In genomic region chr19:35341565-35342225, GRCh38 we compare ENCODE assay signal across 18 cellular contexts. TPM values are rescaled to one million over a fixed set of nuclear protein-coding genes. Genes with fewer than 3 reads are reported as not detected.
"Had no signal": no experiment of that assay in that cellular context is flagged by ENCODE, and none has a peak within 500 bp of the region (broad histone marks: within the 10 kb centered on the region; RNA-seq: fewer than 3 reads in every experiment).

No MANE protein-coding gene starts in this region.

- H3K27ac Mint-ChIP-seq: activated CD4-positive, alpha-beta memory T cell treated with anti-CD3 and anti-CD28 coated beads, Interleukin-2, amount 10 ng/mL, durations not matched to agents 7 days and 5 days; stimulated activated naive CD8-positive, alpha-beta T cell treated with anti-CD3 and anti-CD28 coated beads, Interleukin-15, Interleukin-2, amounts not matched to agents 100 ng/mL and 50 ng/mL, for 24 hours; T-helper 1 cell treated with Interleukin-12 subunit alpha and Interleukin-12 subunit beta and Interleukin-4 antibody, amounts not matched to agents 30 μg/mL and 1 μg/mL, for 36 hours had no signal

- H3K4me1 ChIP-seq: gastrocnemius medialis, psoas muscle, testis, upper lobe of right lung had no signal

- H3K27me3 ChIP-seq: gastrocnemius medialis, testis, upper lobe of right lung had no signal

- H3K9me3 ChIP-seq: gastrocnemius medialis, psoas muscle, testis, upper lobe of right lung had no signal

- H3K4me3 ChIP-seq: coronary artery, gastrocnemius medialis, psoas muscle, testis, upper lobe of right lung had no signal

- DNase-seq: activated CD4-positive, alpha-beta memory T cell treated with anti-CD3 and anti-CD28 coated beads, Interleukin-2, amount 10 ng/mL, durations not matched to agents 7 days and 5 days; activated gamma-delta T cell treated with Interleukin-2 at 50 U/mL for 16 hours; activated T-cell treated with anti-CD3 and anti-CD28 coated beads, Interleukin-2, amount 50 U/mL, for 48 hours; caudate nucleus; effector memory CD4-positive, alpha-beta T cell; gastrocnemius medialis; naive B cell; occipital lobe; psoas muscle; testis; upper lobe of right lung had no signal

- H3K4me3 Mint-ChIP-seq: activated CD4-positive, alpha-beta memory T cell treated with anti-CD3 and anti-CD28 coated beads, Interleukin-2, amount 10 ng/mL, durations not matched to agents 7 days and 5 days; stimulated activated naive CD8-positive, alpha-beta T cell treated with anti-CD3 and anti-CD28 coated beads, Interleukin-15, Interleukin-2, amounts not matched to agents 100 ng/mL and 50 ng/mL, for 24 hours; T-helper 1 cell treated with Interleukin-12 subunit alpha and Interleukin-12 subunit beta and Interleukin-4 antibody, amounts not matched to agents 30 μg/mL and 1 μg/mL, for 36 hours had no signal

- H3K36me3 ChIP-seq: gastrocnemius medialis, upper lobe of right lung had no signal

- H3K27ac ChIP-seq: coronary artery, gastrocnemius medialis, psoas muscle, testis, upper lobe of right lung had no signal

- H3K27me3 Mint-ChIP-seq: naive B cell had no signal

- H3K9me3 Mint-ChIP-seq: activated CD4-positive, alpha-beta memory T cell treated with anti-CD3 and anti-CD28 coated beads, Interleukin-2, amount 10 ng/mL, durations not matched to agents 7 days and 5 days; stimulated activated naive CD8-positive, alpha-beta T cell treated with anti-CD3 and anti-CD28 coated beads, Interleukin-15, Interleukin-2, amounts not matched to agents 100 ng/mL and 50 ng/mL, for 24 hours; T-helper 1 cell treated with Interleukin-12 subunit alpha and Interleukin-12 subunit beta and Interleukin-4 antibody, amounts not matched to agents 30 μg/mL and 1 μg/mL, for 36 hours had no signal

- ATAC-seq: activated CD4-positive, CD25-positive, alpha-beta regulatory T cell treated with anti-CD3 and anti-CD28 coated beads, Interleukin-2, amount 50 U/mL, for 24 hours; gastrocnemius medialis; psoas muscle; sciatic nerve; upper lobe of right lung had no signal

RNA-seq across cellular contexts. Expression of gene FFAR1, which starts 6.0 kb away (rescaled TPM):
- total RNA-seq: activated CD4-positive, alpha-beta memory T cell treated with anti-CD3 and anti-CD28 coated beads, Interleukin-2, amount 10 ng/mL, durations not matched to agents 7 days and 5 days; fibroblast of lung; gastrocnemius medialis; liver; occipital lobe; psoas muscle; sciatic nerve; upper lobe of right lung had no signal

RNA-seq across cellular contexts. Expression of gene CD22, which starts 12.7 kb away (rescaled TPM):
- total RNA-seq: occipital lobe had no signal

RNA-seq across cellular contexts. Expression of gene FFAR3, which starts 16.6 kb away (rescaled TPM):
- total RNA-seq: fibroblast of lung, gastrocnemius medialis, occipital lobe, upper lobe of right lung had no signal

RNA-seq across cellular contexts. Expression of gene GPR42, which starts 29.2 kb away (rescaled TPM):
- total RNA-seq: fibroblast of lung, gastrocnemius medialis, liver, occipital lobe, psoas muscle, testis, upper lobe of right lung had no signal

RNA-seq across cellular contexts. Expression of gene MAG, which starts 49.7 kb away (rescaled TPM):
- total RNA-seq: activated CD4-positive, alpha-beta memory T cell treated with anti-CD3 and anti-CD28 coated beads, Interleukin-2, amount 10 ng/mL, durations not matched to agents 7 days and 5 days; upper lobe of right lung had no signal
